12 cellular contexts compared by ENCODE assay signal in genomic region chr2:173427887-173428683, GRCh38.
A peak's percentile ranks its signal among the peaks of the same experiment; 100 is the strongest.
DNase-seq lines count a peak whose midpoint lies in the region; ATAC-seq, FAIRE-seq and TF ChIP-seq lines count a peak whose summit lies in the region.
"Had no signal": no experiment of that assay in that cellular context is flagged by ENCODE, and none has a peak within 500 bp of the region (broad histone marks: within the 10 kb centered on the region; RNA-seq: fewer than 3 reads in every experiment).

No MANE protein-coding gene starts in this region.

- POLR2A ChIA-PET in PC-9 (lab: Charles Lee; ENCODE audit: unreplicated experiment), result no interaction called here

- H3K27me3 ChIP-seq in PC-9 (ENCODE audit: insufficient read depth, low read depth), result no peaks in the 10 kb centered on the region

- H3K9me3 ChIP-seq in PC-9 (ENCODE audit: insufficient read depth, low read depth) (no peaks in the 10 kb centered on the region), kidney (ENCODE audit: control insufficient read depth in 1 of 2, low read length in 2 of 2) (no peaks in the 10 kb centered on the region)
- H3K9me3 ChIP-seq: Caco-2 had no signal

- H3K4me1 Mint-ChIP-seq in natural killer cell treated with Interleukin-12 subunit alpha and Interleukin-12 subunit beta and Interleukin-15 and Interleukin-18, amount 100 ng/mL, for 72 hours (ENCODE audit: low read depth in 2 of 2), result no peaks in the 10 kb centered on the region
- H3K4me1 Mint-ChIP-seq: neural crest cell had no signal

- H4K20me1 ChIP-seq in PC-9 (ENCODE audit: insufficient read depth), result no peaks in the 10 kb centered on the region

- ATAC-seq in natural killer cell treated with Interleukin-12 subunit alpha and Interleukin-12 subunit beta and Interleukin-15 and Interleukin-18, amount 100 ng/mL, for 72 hours, result no peak

- H3F3A ChIP-seq in PC-9 (ENCODE audit: insufficient read depth, low read depth), result peaks cover 6% of the 10 kb centered on the region; the same call in 1 of the 2 replicates

- CTCF ChIA-PET in PC-9 (lab: Charles Lee), result interaction anchor here (0.8 kb wide), 1 partner anchor 25 kb away, joined by 3 read pairs; no protein-coding TSS in a partner anchor

- H3K27ac Mint-ChIP-seq in natural killer cell treated with Interleukin-12 subunit alpha and Interleukin-12 subunit beta and Interleukin-15 and Interleukin-18, amount 100 ng/mL, for 72 hours, result no peak overlapping the region

- no peaks in the 10 kb centered on the region for H3K36me3 Mint-ChIP-seq in natural killer cell treated with Interleukin-12 subunit alpha and Interleukin-12 subunit beta and Interleukin-15 and Interleukin-18, amount 100 ng/mL, for 72 hours

- H3K4me2 ChIP-seq in PC-9, result no peak overlapping the region

- no peak overlapping the region for H3K4me3 Mint-ChIP-seq in natural killer cell treated with Interleukin-12 subunit alpha and Interleukin-12 subunit beta and Interleukin-15 and Interleukin-18, amount 100 ng/mL, for 72 hours
- H3K4me3 Mint-ChIP-seq: neural crest cell had no signal

- no peak for FAIRE-seq in kidney (lab: Jason Lieb, UNC)

- H3K4me3 ChIP-seq in PC-9 (no peak overlapping the region), kidney (ENCODE audit: low read length in 2 of 2) (no peak overlapping the region)

- no TSS peak for BruUV-seq in PC-9 (replicated peaks; lab: Mats Ljungman, UMichigan)

- H3K79me2 ChIP-seq in PC-9 (ENCODE audit: low read depth), result no peaks in the 10 kb centered on the region

- H3K27ac ChIP-seq in PC-9 (no peak overlapping the region), kidney (ENCODE audit: low read depth in 2 of 2, low read length in 2 of 2) (no peak overlapping the region)

- H3K4me1 ChIP-seq in PC-9 (replicated peaks; ENCODE audit: insufficient read depth) (peaks cover 18% of the 10 kb centered on the region), kidney (ENCODE audit: control insufficient read depth in 1 of 2, insufficient read depth in 1 of 2, low read depth in 1 of 2, low read length in 2 of 2) (peaks cover 6 to 8% of the 10 kb centered on the region in 2 donors)
- H3K4me1 ChIP-seq: Caco-2 had no signal

- peaks cover 19 to 32% of the 10 kb centered on the region in 2 donors for H3K27me3 Mint-ChIP-seq in natural killer cell treated with Interleukin-12 subunit alpha and Interleukin-12 subunit beta and Interleukin-15 and Interleukin-18, amount 100 ng/mL, for 72 hours

- DNase-seq in GM04504 (ENCODE audit: low read depth) (peak; percentile 20), PC-9 (peak; percentile 54 to 58), fibroblast of gingiva (ENCODE audit: low read depth) (peak; percentile 46), renal cortical epithelial cell (ENCODE audit: low read depth) (peak; percentile 56), kidney (no peak), Kasumi-1 (lab: John Stamatoyannopoulos, UW) (no peak), anterior cingulate cortex (lab: John Stamatoyannopoulos, UW) (no peak)
- no peak for DNase-seq in natural killer cell treated with Interleukin-12 subunit alpha and Interleukin-12 subunit beta and Interleukin-15 and Interleukin-18, amount 100 ng/mL, for 72 hours (ENCODE audit: low spot score)
- DNase-seq: activated naive CD4-positive, alpha-beta T cell; Caco-2; stimulated activated CD4-positive, alpha-beta T cell treated with anti-CD3 and anti-CD28 coated beads, Interleukin-4, amount 100 ng/mL, for 4 hours had no signal

- H3K9ac ChIP-seq in kidney (ENCODE audit: low read length in 2 of 2), result no peak overlapping the region

- no peak for TF ChIP-seq CTCF in PC-9 (conservative IDR thresholded peaks at IDR 0.05)
- TF ChIP-seq CTCF in kidney (IDR thresholded peaks at IDR 0.05; ENCODE audit: borderline replicate concordance, extremely low read depth, insufficient read depth), result no peak

- H3K9me3 Mint-ChIP-seq in natural killer cell treated with Interleukin-12 subunit alpha and Interleukin-12 subunit beta and Interleukin-15 and Interleukin-18, amount 100 ng/mL, for 72 hours, result no peaks in the 10 kb centered on the region
- H3K9me3 Mint-ChIP-seq: neural crest cell had no signal

- no peak overlapping the region for H2AFZ ChIP-seq in PC-9

- intact Hi-C loops in PC-9 (cut with micrococcal nuclease; ENCODE audit: unreplicated experiment), result no loop called here
- intact Hi-C loops in kidney (cut with DNase I), result no loop called here

- H3K9me2 ChIP-seq in PC-9 (ENCODE audit: insufficient read depth), result no peaks in the 10 kb centered on the region

- H3K36me3 ChIP-seq in PC-9 (ENCODE audit: low read depth) (no peaks in the 10 kb centered on the region), kidney (ENCODE audit: control insufficient read depth in 1 of 2, insufficient read depth in 2 of 2, low read length in 2 of 2) (no peaks in the 10 kb centered on the region)

Comparison
In these comparisons a context has a peak if more than half of its experiments do, and no peak if none do; other contexts are left out.
1. DNase-seq: peak in GM04504 (single experiment), PC-9 (2 of 2), fibroblast of gingiva (single experiment) and renal cortical epithelial cell (single experiment); none in kidney (single experiment), Kasumi-1 (0 of 2), natural killer cell treated with Interleukin-12 subunit alpha and Interleukin-12 subunit beta and Interleukin-15 and Interleukin-18, amount 100 ng/mL, for 72 hours (single experiment) and anterior cingulate cortex (0 of 58).